ENCODE assay signal across 21 cellular contexts in the genomic region with DNA sequence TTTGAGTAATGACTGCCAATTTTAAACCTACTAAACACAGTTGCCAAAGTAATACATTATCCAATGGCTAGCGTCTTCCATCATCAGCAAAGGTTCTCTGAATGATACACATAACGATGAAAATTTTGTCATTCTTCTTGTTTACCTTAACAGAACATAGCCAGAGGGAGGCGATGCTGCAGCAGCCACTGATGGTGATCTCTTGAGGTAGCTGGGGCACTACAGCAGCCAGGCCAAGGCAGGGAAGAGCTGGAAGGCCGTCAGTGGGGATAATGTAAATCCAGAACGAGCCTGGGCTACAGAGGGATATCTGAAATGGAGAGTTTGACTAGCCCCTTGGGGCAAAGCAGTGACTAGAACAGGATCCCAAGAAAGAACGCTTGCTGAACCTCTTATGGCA. TPM values are rescaled to one million over a fixed set of nuclear protein-coding genes. Genes with fewer than 3 reads are reported as not detected.
"Had no signal": no experiment of that assay in that cellular context is flagged by ENCODE, and none has a peak within 500 bp of the region (broad histone marks: within the 10 kb centered on the region; RNA-seq: fewer than 3 reads in every experiment).

No MANE protein-coding gene starts in this region.

- H3K4me1 ChIP-seq: esophagus squamous epithelium, gastroesophageal sphincter, lower lobe of right lung, neural progenitor cell, pancreas had no signal

- H3K27me3 ChIP-seq: esophagus squamous epithelium, gastroesophageal sphincter, neural progenitor cell, pancreas had no signal

- H3K4me3 Mint-ChIP-seq: memory B cell; natural killer cell treated with Interleukin-12 subunit alpha and Interleukin-12 subunit beta and Interleukin-15 and Interleukin-18, amount 100 ng/mL, for 72 hours; neural progenitor cell; type B pancreatic cell had no signal

- DNase-seq: effector memory CD4-positive, alpha-beta T cell; esophagus squamous epithelium; glutamatergic neuron; kidney; left cardiac atrium; left ventricle myocardium inferior; lower lobe of right lung; midbrain; occipital lobe; pancreas; right cardiac atrium; stimulated activated CD4-positive, alpha-beta T cell treated with anti-CD3 and anti-CD28 coated beads, Interleukin-2, amount 100 ng/mL, for 48 hours; stimulated activated naive CD4-positive, alpha-beta T cell treated with Interleukin-2 at 50 U/mL for 16 hours had no signal

- H3K27ac Mint-ChIP-seq: memory B cell; natural killer cell treated with Interleukin-12 subunit alpha and Interleukin-12 subunit beta and Interleukin-15 and Interleukin-18, amount 100 ng/mL, for 72 hours; neural progenitor cell; progenitor cell of endocrine pancreas; type B pancreatic cell had no signal

- ATAC-seq: gastroesophageal sphincter; natural killer cell treated with Interleukin-12 subunit alpha and Interleukin-12 subunit beta and Interleukin-15 and Interleukin-18, amount 100 ng/mL, for 72 hours; pancreas had no signal

- H3K4me3 ChIP-seq: esophagus squamous epithelium, gastroesophageal sphincter, left ventricle myocardium inferior, lower lobe of right lung, neural progenitor cell, pancreas, smooth muscle cell had no signal

- H3K27ac ChIP-seq: esophagus squamous epithelium, gastroesophageal sphincter, lower lobe of right lung, neural progenitor cell, pancreas had no signal

- H3K9me3 ChIP-seq: esophagus squamous epithelium, gastroesophageal sphincter, left ventricle myocardium inferior, lower lobe of right lung, pancreas had no signal

- H3K27me3 Mint-ChIP-seq: progenitor cell of endocrine pancreas, type B pancreatic cell had no signal

- H3K36me3 Mint-ChIP-seq: memory B cell; natural killer cell treated with Interleukin-12 subunit alpha and Interleukin-12 subunit beta and Interleukin-15 and Interleukin-18, amount 100 ng/mL, for 72 hours; neural progenitor cell; type B pancreatic cell had no signal

- H3K36me3 ChIP-seq: esophagus squamous epithelium, gastroesophageal sphincter, left ventricle myocardium inferior, lower lobe of right lung, neural progenitor cell, pancreas had no signal

- H3K9me3 Mint-ChIP-seq: memory B cell; natural killer cell treated with Interleukin-12 subunit alpha and Interleukin-12 subunit beta and Interleukin-15 and Interleukin-18, amount 100 ng/mL, for 72 hours; neural progenitor cell; type B pancreatic cell had no signal

RNA-seq across cellular contexts. Expression of a gene that starts 38.8 kb away (rescaled TPM):
- total RNA-seq: epithelial cell of proximal tubule; esophagus squamous epithelium; gastroesophageal sphincter; kidney; left cardiac atrium; left ventricle myocardium inferior; lower lobe of right lung; natural killer cell treated with Interleukin-12 subunit alpha and Interleukin-12 subunit beta and Interleukin-15 and Interleukin-18, amount 100 ng/mL, for 72 hours; occipital lobe; pancreas; progenitor cell of endocrine pancreas; right cardiac atrium; smooth muscle cell had no signal
